10 cellular contexts compared by ENCODE assay signal in the genomic region with DNA sequence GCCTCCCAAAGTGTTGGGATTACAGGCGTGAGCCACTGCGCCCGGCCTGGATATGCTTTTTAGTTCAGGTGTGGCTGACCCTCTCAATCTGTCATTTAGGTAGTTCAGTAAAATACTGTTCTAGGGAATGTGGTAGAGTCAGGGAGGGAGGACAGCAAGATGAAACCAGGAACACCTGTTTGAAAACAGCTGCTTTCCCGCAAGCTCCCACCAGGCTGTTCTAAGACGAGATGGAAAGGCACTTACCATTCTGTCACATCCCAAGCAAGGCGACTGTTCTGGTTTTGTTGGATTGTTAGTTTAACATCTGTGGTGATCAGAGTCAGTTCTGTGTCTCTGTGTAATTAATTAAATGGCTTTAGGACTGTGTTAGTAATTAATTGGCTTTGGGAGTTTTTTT.
"Had no signal": no experiment of that assay in that cellular context is flagged by ENCODE, and none has a peak within 500 bp of the region (broad histone marks: within the 10 kb centered on the region; RNA-seq: fewer than 3 reads in every experiment).

No MANE protein-coding gene starts in this region.

- H2AFZ ChIP-seq: parathyroid adenoma had no signal

- H3K27me3 ChIP-seq: colonic mucosa, esophagus squamous epithelium, uterus had no signal

- H3K4me3 ChIP-seq: colonic mucosa, esophagus squamous epithelium, skin epidermis, uterus had no signal

- H3K9ac ChIP-seq: parathyroid adenoma had no signal

- H3K27ac ChIP-seq: colonic mucosa, esophagus squamous epithelium, parathyroid adenoma, skin epidermis, uterus had no signal

- ATAC-seq: left ventricle myocardium superior had no signal

- H3K4me1 ChIP-seq: parathyroid adenoma, uterus had no signal

- H3K79me2 ChIP-seq: parathyroid adenoma had no signal

- DNase-seq: activated CD4-positive, alpha-beta T cell treated with anti-CD3 and anti-CD28 coated beads, Interleukin-2, amount 50 U/mL, for 1 hour; activated CD4-positive, CD25-positive, alpha-beta regulatory T cell; colonic mucosa; esophagus squamous epithelium; left ventricle myocardium superior; retina; stimulated activated CD4-positive, alpha-beta T cell treated with anti-CD3 and anti-CD28 coated beads, Interleukin-4, amount 100 ng/mL, for 4 hours; uterus had no signal

- H3K36me3 ChIP-seq: colonic mucosa, uterus had no signal

- H3K9me3 ChIP-seq: colonic mucosa, esophagus squamous epithelium, uterus had no signal
